In genomic region chr1:37811027-37811655, GRCh38 we compare ENCODE assay signal across 8 cellular contexts. TPM values are rescaled to one million over a fixed set of nuclear protein-coding genes. Genes with fewer than 3 reads are reported as not detected.
DNase-seq lines count a peak whose midpoint lies in the region; ATAC-seq and TF ChIP-seq lines count a peak whose summit lies in the region.

No MANE protein-coding gene starts in this region.

- TF ChIP-seq CTCF in CD4-positive, alpha-beta T cell (IDR thresholded peaks at IDR 0.05) = peak; percentile 72
- peak; percentile 85 for TF ChIP-seq CTCF in chondrocyte (IDR thresholded peaks at IDR 0.05)

- CTCF ChIA-PET in CD4-positive, alpha-beta T cell (lab: Charles Lee) = interaction anchor here (1.7 kb wide), 1 partner anchor 49 kb away, joined by 6 read pairs; the partner anchor contains the start of gene MTF1
- CTCF ChIA-PET in activated CD4-positive, alpha-beta T cell treated with anti-CD3 and anti-CD28 coated beads for 36 hours (lab: Charles Lee) = no interaction called here

- H3K27ac Mint-ChIP-seq in CD4-positive, alpha-beta T cell = peak overlapping the region; percentile 82
- no peak overlapping the region for H3K27ac Mint-ChIP-seq in activated CD4-positive, alpha-beta T cell treated with anti-CD3 and anti-CD28 coated beads for 36 hours
- peak overlapping the region; percentile 64 for H3K27ac Mint-ChIP-seq in chondrocyte (ENCODE audit: unreplicated experiment)

- H3K9me3 Mint-ChIP-seq in CD4-positive, alpha-beta T cell = no peaks in the 10 kb centered on the region
- no peaks in the 10 kb centered on the region for H3K9me3 Mint-ChIP-seq in activated CD4-positive, alpha-beta T cell treated with anti-CD3 and anti-CD28 coated beads for 36 hours (ENCODE audit: low read depth)
- H3K9me3 Mint-ChIP-seq in chondrocyte (ENCODE audit: low read depth) = no peaks in the 10 kb centered on the region

- H3K27me3 ChIP-seq in CD4-positive, alpha-beta T cell (ENCODE audit: control insufficient read depth, insufficient read depth, low read length) = no peaks in the 10 kb centered on the region

- peaks cover 32% of the 10 kb centered on the region for H3K4me1 Mint-ChIP-seq in CD4-positive, alpha-beta T cell (ENCODE audit: low read depth)
- H3K4me1 Mint-ChIP-seq in activated CD4-positive, alpha-beta T cell treated with anti-CD3 and anti-CD28 coated beads for 36 hours = peaks cover 26% of the 10 kb centered on the region
- H3K4me1 Mint-ChIP-seq in chondrocyte (ENCODE audit: low read depth) = peaks cover 32% of the 10 kb centered on the region

- peaks cover 56% of the 10 kb centered on the region for H3K36me3 Mint-ChIP-seq in CD4-positive, alpha-beta T cell (ENCODE audit: low read depth)
- peaks cover 19% of the 10 kb centered on the region for H3K36me3 Mint-ChIP-seq in activated CD4-positive, alpha-beta T cell treated with anti-CD3 and anti-CD28 coated beads for 36 hours (ENCODE audit: low read depth)
- H3K36me3 Mint-ChIP-seq in chondrocyte (ENCODE audit: low read depth) = peaks cover 10% of the 10 kb centered on the region

- POLR2A ChIA-PET in CD4-positive, alpha-beta T cell (lab: Charles Lee) = no interaction called here
- POLR2A ChIA-PET in activated CD4-positive, alpha-beta T cell treated with anti-CD3 and anti-CD28 coated beads for 36 hours (lab: Charles Lee) = no interaction called here

- no peaks in the 10 kb centered on the region for H3K27me3 Mint-ChIP-seq in CD4-positive, alpha-beta T cell
- H3K27me3 Mint-ChIP-seq in activated CD4-positive, alpha-beta T cell treated with anti-CD3 and anti-CD28 coated beads for 36 hours = no peaks in the 10 kb centered on the region
- no peaks in the 10 kb centered on the region for H3K27me3 Mint-ChIP-seq in chondrocyte (ENCODE audit: low read depth)

- intact Hi-C loops in CD4-positive, alpha-beta T cell (cut with DNase I, micrococcal nuclease) = loop anchor here in 1 of 2 experiments (1.0 kb wide), 1 partner anchor 49 kb away; no protein-coding TSS in a partner anchor
- intact Hi-C loops in activated CD4-positive, alpha-beta T cell treated with anti-CD3 and anti-CD28 coated beads for 36 hours (cut with DNase I, micrococcal nuclease) = loop anchor here in 1 of 2 experiments (5.0 kb wide), 1 partner anchor 176 kb away; no protein-coding TSS in a partner anchor

- no peaks in the 10 kb centered on the region for H3K9me3 ChIP-seq in CD4-positive, alpha-beta T cell (ENCODE audit: control insufficient read depth, low read length)

- peak overlapping the region; percentile 84 for H3K4me3 Mint-ChIP-seq in CD4-positive, alpha-beta T cell
- H3K4me3 Mint-ChIP-seq in activated CD4-positive, alpha-beta T cell treated with anti-CD3 and anti-CD28 coated beads for 36 hours = no peak overlapping the region
- no peak overlapping the region for H3K4me3 Mint-ChIP-seq in chondrocyte (ENCODE audit: unreplicated experiment)

- peak; percentile 36 to 63 (median 46) for DNase-seq in CD4-positive, alpha-beta T cell
- peak; percentile 49 to 70 for DNase-seq in NCI-H524 (lab: John Stamatoyannopoulos, UW)
- DNase-seq in activated CD4-positive, alpha-beta T cell treated with anti-CD3 and anti-CD28 coated beads for 36 hours = peak; percentile 81
- no peak for DNase-seq in chondrocyte (ENCODE audit: low spot score)
- peak; percentile 56 for DNase-seq in left lobe of liver (ENCODE audit: low spot score)
- DNase-seq in stimulated activated CD8-positive, alpha-beta memory T cell treated with anti-CD3 and anti-CD28 coated beads, Interleukin-15, amount 100 ng/mL, for 48 hours (ENCODE audit: low read depth in 2 of 2) = peak; percentile 50 to 51

- no peak overlapping the region for H3K27ac ChIP-seq in CD4-positive, alpha-beta T cell (ENCODE audit: low read depth, low read length)

- peak; percentile 53 for ATAC-seq in CD4-positive, alpha-beta T cell (ENCODE audit: poor library complexity)
- peak; percentile 28 for ATAC-seq in HG02759 (IDR thresholded peaks at IDR 0.05; ENCODE audit: unreplicated experiment)
- peak; percentile 50 for ATAC-seq in activated CD4-positive, alpha-beta T cell treated with anti-CD3 and anti-CD28 coated beads for 36 hours
- peak; percentile 7 for ATAC-seq in left lobe of liver
- no peak for ATAC-seq in HG03045 (IDR thresholded peaks at IDR 0.05; ENCODE audit: unreplicated experiment)

RNA-seq across cellular contexts. Expression of gene YRDC, which starts 3.1 kb away (rescaled TPM):
- total RNA-seq in CD4-positive, alpha-beta T cell = 10 to 100 TPM; 31.1 to 31.2 TPM
- 10 to 100 TPM; 22.9 to 36.3 TPM for total RNA-seq in activated CD4-positive, alpha-beta T cell treated with anti-CD3 and anti-CD28 coated beads for 36 hours
- total RNA-seq in chondrocyte = 11.9 to 17.7 TPM (median 15.5 TPM) in 3 replicates
- total RNA-seq in left lobe of liver = 4.8 TPM

RNA-seq across cellular contexts. Expression of gene C1orf122, which starts 3.6 kb away (rescaled TPM):
- total RNA-seq in CD4-positive, alpha-beta T cell = 10 to 100 TPM; 10.9 to 13.2 TPM
- 10 to 100 TPM; 10.8 to 17.9 TPM for total RNA-seq in activated CD4-positive, alpha-beta T cell treated with anti-CD3 and anti-CD28 coated beads for 36 hours
- total RNA-seq in chondrocyte (72.6 to 80.0 TPM (median 76.1 TPM) in 3 replicates), left lobe of liver (36.1 TPM)

RNA-seq across cellular contexts. Expression of gene MANEAL, which starts 17.5 kb away (rescaled TPM):
- under 1 TPM; 0.33 to 0.53 TPM for total RNA-seq in CD4-positive, alpha-beta T cell
- total RNA-seq in activated CD4-positive, alpha-beta T cell treated with anti-CD3 and anti-CD28 coated beads for 36 hours = 1 to 10 TPM; 1.0 TPM
- total RNA-seq in chondrocyte = 3.9 to 4.2 TPM (median 4.0 TPM) in 3 replicates
- 4.3 TPM for total RNA-seq in left lobe of liver

RNA-seq across cellular contexts. Expression of gene EPHA10, which starts 46.2 kb away (rescaled TPM):
- total RNA-seq in CD4-positive, alpha-beta T cell = not detected
- under 1 TPM; 0.43 to 0.51 TPM for total RNA-seq in activated CD4-positive, alpha-beta T cell treated with anti-CD3 and anti-CD28 coated beads for 36 hours
- total RNA-seq in chondrocyte (0.37 TPM in 1 of 3 replicates, not detected in the others), left lobe of liver (0.03 TPM)

RNA-seq across cellular contexts. Expression of gene MTF1, which starts 48.3 kb away (rescaled TPM):
- total RNA-seq in CD4-positive, alpha-beta T cell = 10 to 100 TPM; 28.1 to 31.2 TPM
- total RNA-seq in activated CD4-positive, alpha-beta T cell treated with anti-CD3 and anti-CD28 coated beads for 36 hours = 10 to 100 TPM; 16.1 to 23.8 TPM
- 14.8 to 17.3 TPM (median 17.2 TPM) in 3 replicates for total RNA-seq in chondrocyte
- total RNA-seq in left lobe of liver = 6.6 TPM
